ENCODE assay signal across 1 cellular context in genomic region chr3:168997488-168997887, GRCh38.
TF ChIP-seq lines count a peak whose summit lies in the region.

No MANE protein-coding gene starts in this region.

TF ChIP-seq in HepG2, 621 proteins besides CTCF, POLR2A, EP300 and RAD21 (continued from another document and continues in another):
- TF ChIP-seq, protein P1, sequence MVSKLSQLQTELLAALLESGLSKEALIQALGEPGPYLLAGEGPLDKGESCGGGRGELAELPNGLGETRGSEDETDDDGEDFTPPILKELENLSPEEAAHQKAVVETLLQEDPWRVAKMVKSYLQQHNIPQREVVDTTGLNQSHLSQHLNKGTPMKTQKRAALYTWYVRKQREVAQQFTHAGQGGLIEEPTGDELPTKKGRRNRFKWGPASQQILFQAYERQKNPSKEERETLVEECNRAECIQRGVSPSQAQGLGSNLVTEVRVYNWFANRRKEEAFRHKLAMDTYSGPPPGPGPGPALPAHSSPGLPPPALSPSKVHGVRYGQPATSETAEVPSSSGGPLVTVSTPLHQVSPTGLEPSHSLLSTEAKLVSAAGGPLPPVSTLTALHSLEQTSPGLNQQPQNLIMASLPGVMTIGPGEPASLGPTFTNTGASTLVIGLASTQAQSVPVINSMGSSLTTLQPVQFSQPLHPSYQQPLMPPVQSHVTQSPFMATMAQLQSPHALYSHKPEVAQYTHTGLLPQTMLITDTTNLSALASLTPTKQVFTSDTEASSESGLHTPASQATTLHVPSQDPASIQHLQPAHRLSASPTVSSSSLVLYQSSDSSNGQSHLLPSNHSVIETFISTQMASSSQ (IDR thresholded peaks at IDR 0.05; ENCODE audit: low read depth) = no peak
- TF ChIP-seq, protein P1 (CRISPR knock-in tag; IDR thresholded peaks at IDR 0.05; ENCODE audit: borderline replicate concordance) = no peak
- TF ChIP-seq HES4 (CRISPR knock-in tag; IDR thresholded peaks at IDR 0.05; ENCODE audit: borderline replicate concordance) (no peak), TAF15 (IDR thresholded peaks at IDR 0.05; ENCODE audit: low read depth, low read length, poor library complexity, severe bottlenecking) (no peak), PHF20 (CRISPR knock-in tag; IDR thresholded peaks at IDR 0.05) (no peak), PLRG1 (conservative IDR thresholded peaks at IDR 0.05) (no peak), DPF2 (CRISPR knock-in tag; IDR thresholded peaks at IDR 0.05; ENCODE audit: borderline replicate concordance, low read depth) (no peak), ZNF256 (CRISPR knock-in tag; conservative IDR thresholded peaks at IDR 0.05) (no peak), ZIK1 (CRISPR knock-in tag; IDR thresholded peaks at IDR 0.05; ENCODE audit: borderline replicate concordance, low read depth) (no peak), SOX5 (CRISPR knock-in tag; IDR thresholded peaks at IDR 0.05; ENCODE audit: borderline replicate concordance) (peak; percentile 18; the same call in 1 of the 2 replicates), ZFP41 (CRISPR knock-in tag; IDR thresholded peaks at IDR 0.05; ENCODE audit: borderline replicate concordance) (no peak), ZFX (CRISPR knock-in tag; IDR thresholded peaks at IDR 0.05; ENCODE audit: low read depth) (no peak), ZGPAT (CRISPR knock-in tag; IDR thresholded peaks at IDR 0.05) (peak; percentile 30; the same call in 1 of the 2 replicates), GZF1 (CRISPR knock-in tag; IDR thresholded peaks at IDR 0.05) (no peak), HMG20A (CRISPR knock-in tag; IDR thresholded peaks at IDR 0.05; ENCODE audit: borderline replicate concordance) (peak; percentile 30; the same call in 1 of the 2 replicates), HOXA9 (CRISPR knock-in tag; IDR thresholded peaks at IDR 0.05; ENCODE audit: borderline replicate concordance) (no peak), MYPOP (CRISPR knock-in tag; IDR thresholded peaks at IDR 0.05) (no peak), PPARG (CRISPR knock-in tag; conservative IDR thresholded peaks at IDR 0.05) (peak; percentile 92), NCOA2 (CRISPR knock-in tag; IDR thresholded peaks at IDR 0.05) (0 out of 2 replicates have a peak, but pooled peaks have one; percentile 37), RERE (CRISPR knock-in tag; IDR thresholded peaks at IDR 0.05; ENCODE audit: low read depth) (no peak), REST (IDR thresholded peaks at IDR 0.05; ENCODE audit: borderline replicate concordance in 1 of 2, low read depth in 1 of 2, low read length in 2 of 2) (no peak), SOX6 (IDR thresholded peaks at IDR 0.05) (no peak), SOX6 (CRISPR knock-in tag; IDR thresholded peaks at IDR 0.05) (peak; percentile 58), GFI1 (CRISPR knock-in tag; IDR thresholded peaks at IDR 0.05; ENCODE audit: borderline replicate concordance) (no peak), PHF21A (CRISPR knock-in tag; IDR thresholded peaks at IDR 0.05) (no peak), ZNF713 (CRISPR knock-in tag; IDR thresholded peaks at IDR 0.05) (no peak), ELF3 (CRISPR knock-in tag; IDR thresholded peaks at IDR 0.05) (peak; percentile 14; the same call in 1 of the 2 replicates), FOXA3 (CRISPR knock-in tag; IDR thresholded peaks at IDR 0.05) (peak; percentile 54), FOXP1 (IDR thresholded peaks at IDR 0.05) (no peak), FOXP1 (CRISPR knock-in tag; IDR thresholded peaks at IDR 0.05) (0 out of 2 replicates have a peak, but pooled peaks have one; percentile 33), ONECUT2 (CRISPR knock-in tag; IDR thresholded peaks at IDR 0.05) (peak; percentile 30; the same call in 1 of the 2 replicates), RARA (CRISPR knock-in tag; IDR thresholded peaks at IDR 0.05) (peak; percentile 81), ZFP36L1 (CRISPR knock-in tag; IDR thresholded peaks at IDR 0.05) (no peak), RORA (CRISPR knock-in tag; IDR thresholded peaks at IDR 0.05) (no peak), HDAC1 (CRISPR knock-in tag; IDR thresholded peaks at IDR 0.05) (0 out of 2 replicates have a peak, but pooled peaks have one; percentile 19), AGO2 (optimal IDR thresholded peaks at IDR 0.05; ENCODE audit: low read depth, low read length) (no peak), ZFP36L2 (CRISPR knock-in tag; IDR thresholded peaks at IDR 0.05) (no peak)
- TF ChIP-seq, protein P2, sequence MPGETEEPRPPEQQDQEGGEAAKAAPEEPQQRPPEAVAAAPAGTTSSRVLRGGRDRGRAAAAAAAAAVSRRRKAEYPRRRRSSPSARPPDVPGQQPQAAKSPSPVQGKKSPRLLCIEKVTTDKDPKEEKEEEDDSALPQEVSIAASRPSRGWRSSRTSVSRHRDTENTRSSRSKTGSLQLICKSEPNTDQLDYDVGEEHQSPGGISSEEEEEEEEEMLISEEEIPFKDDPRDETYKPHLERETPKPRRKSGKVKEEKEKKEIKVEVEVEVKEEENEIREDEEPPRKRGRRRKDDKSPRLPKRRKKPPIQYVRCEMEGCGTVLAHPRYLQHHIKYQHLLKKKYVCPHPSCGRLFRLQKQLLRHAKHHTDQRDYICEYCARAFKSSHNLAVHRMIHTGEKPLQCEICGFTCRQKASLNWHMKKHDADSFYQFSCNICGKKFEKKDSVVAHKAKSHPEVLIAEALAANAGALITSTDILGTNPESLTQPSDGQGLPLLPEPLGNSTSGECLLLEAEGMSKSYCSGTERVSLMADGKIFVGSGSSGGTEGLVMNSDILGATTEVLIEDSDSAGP (CRISPR knock-in tag; IDR thresholded peaks at IDR 0.05; ENCODE audit: borderline replicate concordance) = no peak
- TF ChIP-seq, protein P3, sequence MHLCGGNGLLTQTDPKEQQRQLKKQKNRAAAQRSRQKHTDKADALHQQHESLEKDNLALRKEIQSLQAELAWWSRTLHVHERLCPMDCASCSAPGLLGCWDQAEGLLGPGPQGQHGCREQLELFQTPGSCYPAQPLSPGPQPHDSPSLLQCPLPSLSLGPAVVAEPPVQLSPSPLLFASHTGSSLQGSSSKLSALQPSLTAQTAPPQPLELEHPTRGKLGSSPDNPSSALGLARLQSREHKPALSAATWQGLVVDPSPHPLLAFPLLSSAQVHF (CRISPR knock-in tag; IDR thresholded peaks at IDR 0.05) = no peak
- TF ChIP-seq, protein P4, sequence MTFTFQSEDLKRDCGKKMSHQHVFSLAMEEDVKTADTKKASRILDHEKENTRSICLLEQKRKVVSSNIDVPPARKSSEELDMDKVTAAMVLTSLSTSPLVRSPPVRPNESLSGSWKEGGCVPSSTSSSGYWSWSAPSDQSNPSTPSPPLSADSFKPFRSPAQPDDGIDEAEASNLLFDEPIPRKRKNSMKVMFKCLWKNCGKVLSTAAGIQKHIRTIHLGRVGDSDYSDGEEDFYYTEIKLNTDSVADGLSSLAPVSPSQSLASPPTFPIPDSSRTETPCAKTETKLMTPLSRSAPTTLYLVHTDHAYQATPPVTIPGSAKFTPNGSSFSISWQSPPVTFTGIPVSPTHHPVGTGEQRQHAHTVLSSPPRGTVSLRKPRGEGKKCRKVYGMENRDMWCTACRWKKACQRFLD (CRISPR knock-in tag; IDR thresholded peaks at IDR 0.05; ENCODE audit: borderline replicate concordance) = no peak
- TF ChIP-seq, protein P5, sequence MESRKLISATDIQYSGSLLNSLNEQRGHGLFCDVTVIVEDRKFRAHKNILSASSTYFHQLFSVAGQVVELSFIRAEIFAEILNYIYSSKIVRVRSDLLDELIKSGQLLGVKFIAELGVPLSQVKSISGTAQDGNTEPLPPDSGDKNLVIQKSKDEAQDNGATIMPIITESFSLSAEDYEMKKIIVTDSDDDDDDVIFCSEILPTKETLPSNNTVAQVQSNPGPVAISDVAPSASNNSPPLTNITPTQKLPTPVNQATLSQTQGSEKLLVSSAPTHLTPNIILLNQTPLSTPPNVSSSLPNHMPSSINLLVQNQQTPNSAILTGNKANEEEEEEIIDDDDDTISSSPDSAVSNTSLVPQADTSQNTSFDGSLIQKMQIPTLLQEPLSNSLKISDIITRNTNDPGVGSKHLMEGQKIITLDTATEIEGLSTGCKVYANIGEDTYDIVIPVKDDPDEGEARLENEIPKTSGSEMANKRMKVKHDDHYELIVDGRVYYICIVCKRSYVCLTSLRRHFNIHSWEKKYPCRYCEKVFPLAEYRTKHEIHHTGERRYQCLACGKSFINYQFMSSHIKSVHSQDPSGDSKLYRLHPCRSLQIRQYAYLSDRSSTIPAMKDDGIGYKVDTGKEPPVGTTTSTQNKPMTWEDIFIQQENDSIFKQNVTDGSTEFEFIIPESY (CRISPR knock-in tag; IDR thresholded peaks at IDR 0.05) = no peak
